8 cellular contexts compared by ENCODE assay signal in the genomic region with DNA sequence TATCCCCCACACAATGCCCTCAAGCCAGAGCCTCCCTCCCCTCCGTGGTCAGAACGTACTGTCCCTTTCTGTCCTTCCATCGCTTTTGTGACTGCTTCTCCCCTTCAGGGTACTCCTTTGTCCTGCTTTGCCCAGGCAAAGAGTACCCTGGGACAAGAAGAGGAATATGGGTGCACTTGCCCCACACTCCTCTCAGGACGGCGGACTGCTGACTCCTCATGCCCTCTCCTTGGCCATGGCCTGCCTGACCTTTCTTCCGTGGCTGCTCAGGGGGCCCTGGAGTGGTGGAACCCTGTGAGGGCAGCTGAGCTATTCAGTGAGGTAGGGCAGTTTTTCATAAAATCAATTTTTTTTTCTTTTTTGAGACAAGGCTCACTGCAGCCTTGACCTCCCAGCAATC. TPM values are rescaled to one million over a fixed set of nuclear protein-coding genes. Genes with fewer than 3 reads are reported as not detected.
DNase-seq lines count a peak whose midpoint lies in the region; ATAC-seq and TF ChIP-seq lines count a peak whose summit lies in the region.
"Had no signal": no experiment of that assay in that cellular context is flagged by ENCODE, and none has a peak within 500 bp of the region (broad histone marks: within the 10 kb centered on the region; RNA-seq: fewer than 3 reads in every experiment).

No MANE protein-coding gene starts in this region.

- peaks cover 11% of the 10 kb centered on the region; the same call in 1 of the 2 replicates for H3F3A ChIP-seq in DOHH2 (ENCODE audit: control insufficient read depth, insufficient read depth)

- peaks cover 45% of the 10 kb centered on the region for H3K4me1 ChIP-seq in DOHH2 (ENCODE audit: control insufficient read depth, low read length)
- H3K4me1 ChIP-seq in RWPE2 (ENCODE audit: insufficient read depth, poor library complexity, severe bottlenecking) = peaks cover 26% of the 10 kb centered on the region
- peaks cover 35 to 58% (median 43%) of the 10 kb centered on the region in 3 donors for H3K4me1 ChIP-seq in esophagus squamous epithelium
- H3K4me1 ChIP-seq in skeletal muscle tissue (ENCODE audit: control insufficient read depth in 3 of 3, insufficient read depth in 3 of 3, low read length in 3 of 3) = peaks cover 38 to 48% (median 38%) of the 10 kb centered on the region in 3 donors

- H3K4me2 ChIP-seq in DOHH2 (ENCODE audit: low read length) = peak overlapping the region; percentile 78

- no peaks in the 10 kb centered on the region for H3K9me2 ChIP-seq in DOHH2 (replicated peaks; ENCODE audit: control insufficient read depth, low read length)

- ATAC-seq in RWPE2 (ENCODE audit: low read depth) (no peak), HG02571 (IDR thresholded peaks at IDR 0.05; ENCODE audit: unreplicated experiment) (no peak), GM19467 (IDR thresholded peaks at IDR 0.05; ENCODE audit: unreplicated experiment) (no peak)

- 45 to 69% methylated on average over 5 to 6 of the region's 6 CpGs for WGBS in esophagus squamous epithelium, 2 donors

- no peak overlapping the region for H3K27ac ChIP-seq in DOHH2 (ENCODE audit: low read depth, low read length)
- peak overlapping the region; percentile 16 for H3K27ac ChIP-seq in RWPE2 (ENCODE audit: poor library complexity, severe bottlenecking)
- peak overlapping the region; percentile 54 to 99 (median 98) for H3K27ac ChIP-seq in esophagus squamous epithelium
- H3K27ac ChIP-seq in skeletal muscle tissue (ENCODE audit: low read depth, low read length) = no peak overlapping the region

- H3K9me3 ChIP-seq in DOHH2 (ENCODE audit: control insufficient read depth, insufficient read depth, low read length) (no peaks in the 10 kb centered on the region), RWPE2 (ENCODE audit: severe bottlenecking) (no peaks in the 10 kb centered on the region), esophagus squamous epithelium (no peaks in the 10 kb centered on the region), skeletal muscle tissue (ENCODE audit: control insufficient read depth in 3 of 3, low read length in 3 of 3) (no peaks in the 10 kb centered on the region)

- H3K4me3 ChIP-seq in DOHH2 (ENCODE audit: low read length) (no peak overlapping the region; the same call in 1 of the 2 replicates), RWPE2 (ENCODE audit: severe bottlenecking) (no peak overlapping the region), esophagus squamous epithelium (peak overlapping the region in 1 of 4 donors; percentile 41), skeletal muscle tissue (ENCODE audit: low read length in 3 of 3) (peak overlapping the region in 2 of 3 donors; percentile 4 to 39)

- no peak for DNase-seq in RWPE2 (ENCODE audit: low spot score)
- no peak for DNase-seq in esophagus squamous epithelium (lab: John Stamatoyannopoulos, UW)
- no peak for DNase-seq in SHP77 (lab: John Stamatoyannopoulos, UW)
- DNase-seq: stimulated activated CD4-positive, alpha-beta T cell treated with anti-CD3 and anti-CD28 coated beads, Interleukin-1b, Interleukin-23, amount 100 ng/mL, for 48 hours had no signal

- intact Hi-C loops in esophagus squamous epithelium (cut with DNase I) = no loop called here

- H3K27me3 ChIP-seq in DOHH2 (ENCODE audit: control insufficient read depth, low read length) (no peaks in the 10 kb centered on the region), RWPE2 (ENCODE audit: insufficient read depth, poor library complexity, severe bottlenecking) (no peaks in the 10 kb centered on the region), esophagus squamous epithelium (no peaks in the 10 kb centered on the region), skeletal muscle tissue (ENCODE audit: control insufficient read depth in 3 of 3, insufficient read depth in 3 of 3, low read length in 3 of 3) (no peaks in the 10 kb centered on the region)

- H3K36me3 ChIP-seq in DOHH2 (ENCODE audit: control insufficient read depth, low read length) (peaks cover 70% of the 10 kb centered on the region), RWPE2 (ENCODE audit: low read depth) (peaks cover 69% of the 10 kb centered on the region), esophagus squamous epithelium (peaks cover 3 to 57% (median 8%) of the 10 kb centered on the region in 3 donors), skeletal muscle tissue (ENCODE audit: control insufficient read depth in 3 of 3, insufficient read depth in 3 of 3, low read length in 3 of 3) (peaks cover 40 to 50% (median 42%) of the 10 kb centered on the region in 3 donors)

- peak overlapping the region; percentile 45 to 60 (median 45) for H3K9ac ChIP-seq in skeletal muscle tissue (ENCODE audit: low read depth in 1 of 3, low read length in 3 of 3)

- TF ChIP-seq POLR2A in esophagus squamous epithelium (IDR thresholded peaks at IDR 0.05) = no peak

- H4K20me1 ChIP-seq in DOHH2 (ENCODE audit: control insufficient read depth, insufficient read depth, low read depth, low read length) = no peaks in the 10 kb centered on the region

- H3K79me2 ChIP-seq in DOHH2 (ENCODE audit: control insufficient read depth, low read length) = peaks cover 56% of the 10 kb centered on the region

- TF ChIP-seq CTCF in DOHH2 (IDR thresholded peaks at IDR 0.05; ENCODE audit: low read depth, low read length, poor library complexity, severe bottlenecking) = no peak
- TF ChIP-seq CTCF in RWPE2 (IDR thresholded peaks at IDR 0.05; ENCODE audit: poor library complexity, severe bottlenecking) = no peak
- TF ChIP-seq CTCF in esophagus squamous epithelium (IDR thresholded peaks at IDR 0.05) = no peak

RNA-seq across cellular contexts. Expression of a gene that starts 18.7 kb away (rescaled TPM):
- total RNA-seq in esophagus squamous epithelium (10 to 100 TPM in 1 of 4 donors, 1 to 10 TPM in 3; 3.2 to 15.1 (median 8.7) TPM), skeletal muscle tissue (2.6 TPM)

Comparison
In these comparisons a context has a peak if more than half of its experiments do, and no peak if none do; other contexts are left out.
1. H3K27ac ChIP-seq: peak in RWPE2 (single experiment) and esophagus squamous epithelium (4 of 4); none in DOHH2 (single experiment) and skeletal muscle tissue (single experiment).
2. H3K4me3 ChIP-seq: peak in skeletal muscle tissue (2 of 3); none in DOHH2 (single experiment) and RWPE2 (single experiment).